Comparison of ENCODE assay signal across 27 cellular contexts in genomic region chr19:43682824-43683661, GRCh38. TPM values are rescaled to one million over a fixed set of nuclear protein-coding genes. Genes with fewer than 3 reads are reported as not detected.
"Had no signal": no experiment of that assay in that cellular context is flagged by ENCODE, and none has a peak within 500 bp of the region (broad histone marks: within the 10 kb centered on the region; RNA-seq: fewer than 3 reads in every experiment).

No MANE protein-coding gene starts in this region.

- ATAC-seq: effector memory CD8-positive, alpha-beta T cell; WTC11 had no signal

- H3K27me3 ChIP-seq: dorsolateral prefrontal cortex, esophagus muscularis mucosa, transverse colon had no signal

- H3K36me3 ChIP-seq: esophagus muscularis mucosa, transverse colon had no signal

- H3K27ac ChIP-seq: dorsolateral prefrontal cortex, esophagus muscularis mucosa, transverse colon had no signal

- H3K9me3 ChIP-seq: esophagus muscularis mucosa, transverse colon had no signal

- FAIRE-seq: astrocyte, endothelial cell of umbilical vein, frontal cortex, islet of Langerhans, TTC549, urothelium cell line had no signal

- H3K4me3 ChIP-seq: dorsolateral prefrontal cortex, esophagus muscularis mucosa, transverse colon had no signal

- DNase-seq: activated CD4-positive, alpha-beta T cell treated with anti-CD3 and anti-CD28 coated beads for 4 hours; activated CD4-positive, alpha-beta T cell treated with anti-CD3 and anti-CD28 coated beads, Interleukin-2, amount 50 U/mL, for 48 hours; activated naive CD4-positive, alpha-beta T cell treated with Interleukin-2 at 50 U/mL for 16 hours; activated naive CD8-positive, alpha-beta T cell treated with anti-CD3 and anti-CD28 coated beads for 36 hours; activated T-cell treated with anti-CD3 and anti-CD28 coated beads, Interleukin-2, amount 50 U/mL, for 48 hours; central memory CD4-positive, alpha-beta T cell; dorsolateral prefrontal cortex; effector memory CD8-positive, alpha-beta T cell; hippocampal formation; midbrain; retina; stimulated activated CD4-positive, alpha-beta T cell treated with anti-CD3 and anti-CD28 coated beads, Interleukin-2, amount 100 ng/mL, for 48 hours; stimulated activated CD8-positive, alpha-beta memory T cell treated with anti-CD3 and anti-CD28 coated beads, Interleukin-4, amount 100 ng/mL, for 48 hours; stimulated activated naive B cell treated with anti-CD40 and anti-IgM and Interleukin-4, amounts not matched to agents 10 μg/mL and 1 μg/mL and 100 μg/mL, for 72 hours; transverse colon had no signal

RNA-seq across cellular contexts. Expression of gene IRGC, which starts 32.8 kb away (rescaled TPM):
- total RNA-seq: activated naive CD8-positive, alpha-beta T cell treated with anti-CD3 and anti-CD28 coated beads for 36 hours; astrocyte; dorsolateral prefrontal cortex; endothelial cell of umbilical vein; esophagus muscularis mucosa; frontal cortex; liver; osteoblast; progenitor cell of endocrine pancreas; temporal lobe; transverse colon; WTC11 had no signal
- polyA plus RNA-seq: endothelial cell of umbilical vein, liver had no signal
